ENCODE assay signal across 10 cellular contexts in genomic region chr6:44255848-44256247, GRCh38. TPM values are rescaled to one million over a fixed set of nuclear protein-coding genes. Genes with fewer than 3 reads are reported as not detected.
DNase-seq lines count a peak whose midpoint lies in the region; ATAC-seq and TF ChIP-seq lines count a peak whose summit lies in the region.
"Had no signal": no experiment of that assay in that cellular context is flagged by ENCODE, and none has a peak within 500 bp of the region (broad histone marks: within the 10 kb centered on the region; RNA-seq: fewer than 3 reads in every experiment).

No MANE protein-coding gene starts in this region.

- peaks cover 7% of the 10 kb centered on the region for H3K79me1 ChIP-seq in mesendoderm (ENCODE audit: low read length)

- H3K9me3 ChIP-seq in AG04450 (ENCODE audit: control insufficient read depth, insufficient read depth, low read length), result no peaks in the 10 kb centered on the region; the same call in 1 of the 2 replicates
- H3K9me3 ChIP-seq: neutrophil, SJSA1 had no signal

- POLR2A ChIA-PET in AG04450 (lab: Yijun Ruan, JAX), result interaction anchor here (3.6 kb wide), 1 partner anchor 9 kb away, joined by 107 read pairs; the partner anchor contains the start of gene HSP90AB1

- DNase-seq in AG04450 (ENCODE audit: low read depth, low spot score) (no peak), astrocyte of the spinal cord (ENCODE audit: low read depth, low spot score) (no peak), mesendoderm (no peak), NCI-H2107 treated with DMSO at 0.1 percent for 48 hours (lab: John Stamatoyannopoulos, UW; ENCODE audit: unreplicated experiment) (no peak), NCI-H2107 (lab: John Stamatoyannopoulos, UW) (no peak)

- H3K27ac ChIP-seq in AG04450 (ENCODE audit: low read depth, low read length), result no peak overlapping the region
- no peak overlapping the region for H3K27ac ChIP-seq in mesendoderm (ENCODE audit: low read depth, low read length)
- H3K27ac ChIP-seq: SJSA1 had no signal

- H3K4ac ChIP-seq in mesendoderm (ENCODE audit: low read depth, low read length), result no peak overlapping the region

- in situ Hi-C loops in astrocyte of the spinal cord (cut with HindIII; ENCODE audit: low sequenced_read_pairs), result no loop called here

- peak overlapping the region; percentile 97 for H3K56ac ChIP-seq in mesendoderm (ENCODE audit: low read length)

- TF ChIP-seq CTCF in AG04450 (IDR thresholded peaks at IDR 0.05; ENCODE audit: low read depth, low read length) (no peak), astrocyte of the spinal cord (IDR thresholded peaks at IDR 0.05; ENCODE audit: low read depth, low read length) (no peak)

- H3K79me2 ChIP-seq in mesendoderm (ENCODE audit: control insufficient read depth, insufficient read depth, low read length), result peaks cover 14% of the 10 kb centered on the region

- no peak overlapping the region for H2BK120ac ChIP-seq in mesendoderm (ENCODE audit: low read depth, low read length)

- H3K27me3 ChIP-seq in AG04450 (ENCODE audit: control insufficient read depth, insufficient read depth, low read length), result no peaks in the 10 kb centered on the region
- H3K27me3 ChIP-seq in mesendoderm (ENCODE audit: insufficient read depth, low read length, poor library complexity), result no peaks in the 10 kb centered on the region
- H3K27me3 ChIP-seq: SJSA1 had no signal

- H4K5ac ChIP-seq in mesendoderm (ENCODE audit: low read length), result no peak overlapping the region

- peaks cover 24% of the 10 kb centered on the region for H3K36me3 ChIP-seq in mesendoderm (ENCODE audit: control insufficient read depth, insufficient read depth, low read length)

- no peak overlapping the region for H2AK5ac ChIP-seq in mesendoderm (ENCODE audit: low read length)

- ATAC-seq in GM18511 (IDR thresholded peaks at IDR 0.05; ENCODE audit: unreplicated experiment) (no peak), HG03135 (IDR thresholded peaks at IDR 0.05; ENCODE audit: unreplicated experiment) (no peak)

- peaks cover 7% of the 10 kb centered on the region for H3K36me3 Mint-ChIP-seq in IgD-negative memory B cell

- H4K8ac ChIP-seq in mesendoderm (ENCODE audit: low read depth, low read length), result no peak overlapping the region

- no peak overlapping the region for H2BK15ac ChIP-seq in mesendoderm (replicated peaks; ENCODE audit: low read depth)

- H2BK5ac ChIP-seq in mesendoderm (ENCODE audit: low read length), result no peak overlapping the region

- no peak overlapping the region for H3K18ac ChIP-seq in mesendoderm (ENCODE audit: low read length)

- H3K4me3 Mint-ChIP-seq in IgD-negative memory B cell, result peak overlapping the region; percentile 87 to 95 (median 92)

- peak overlapping the region; percentile 88 to 98 (median 93) for H3K27ac Mint-ChIP-seq in IgD-negative memory B cell

- peaks cover 3% of the 10 kb centered on the region for H3K27me3 Mint-ChIP-seq in IgD-negative memory B cell

- H3K4me1 Mint-ChIP-seq in IgD-negative memory B cell, result peaks cover 43 to 67% (median 49%) of the 10 kb centered on the region in 3 donors

- peak overlapping the region; percentile 95 for H3K9ac ChIP-seq in mesendoderm (ENCODE audit: low read length)

- peak overlapping the region; percentile 93 for H3K4me2 ChIP-seq in mesendoderm (ENCODE audit: low read length)

- no peak overlapping the region for H3K23ac ChIP-seq in mesendoderm (ENCODE audit: low read length)

- CTCF ChIA-PET in AG04450 (lab: Charles Lee), result interaction anchor here (0.8 to 3.0 kb wide), 4 partner anchors 11 to 33 kb away, joined by 3 to 18 read pairs (median 5); partner anchors contain the start of genes NFKBIE and SLC29A1

- H3K4me1 ChIP-seq in mesendoderm (ENCODE audit: control insufficient read depth, low read depth, low read length), result no peaks in the 10 kb centered on the region

- no peaks in the 10 kb centered on the region for H3K9me3 Mint-ChIP-seq in IgD-negative memory B cell

- peak overlapping the region; percentile 95 for H3K4me3 ChIP-seq in AG04450 (ENCODE audit: low read depth, low read length)
- H3K4me3 ChIP-seq in astrocyte of the spinal cord (ENCODE audit: low read depth, low read length), result peak overlapping the region; percentile 85
- H3K4me3 ChIP-seq in mesendoderm (ENCODE audit: low read length), result no peak overlapping the region

- WGBS in mesendoderm (ENCODE audit: extremely low coverage, insufficient coverage, low lambda C conversion rate), result no CpG with 5 or more reads among the region's 2 CpGs

RNA-seq across cellular contexts. Expression of gene SLC35B2, which starts 1.5 kb away (rescaled TPM):
- polyA plus RNA-seq in AG04450 (2011; rRNA removed) (83.5 and 107 TPM in 2 replicates), IgD-negative memory B cell (42.6 TPM)
- 55.7 and 76.1 TPM in 2 replicates for polyA minus RNA-seq in AG04450 (2011; rRNA and poly(A)+ RNA removed)
- 18.8 TPM for polyA plus RNA-seq in mesendoderm (2013, experiment 1 of 2)
- polyA plus RNA-seq in mesendoderm (2013, experiment 2 of 2), result 16.7 TPM

RNA-seq across cellular contexts. Expression of gene HSP90AB1, which starts 8.9 kb away (rescaled TPM):
- 792 and 943 TPM in 2 replicates for polyA plus RNA-seq in AG04450 (2011; rRNA removed)
- polyA minus RNA-seq in AG04450 (2011; rRNA and poly(A)+ RNA removed), result 662 and 748 TPM in 2 replicates
- 435 TPM for polyA plus RNA-seq in IgD-negative memory B cell
- polyA plus RNA-seq in mesendoderm (2013, experiment 1 of 2), result 2,015 TPM
- 2,012 TPM for polyA plus RNA-seq in mesendoderm (2013, experiment 2 of 2)

RNA-seq across cellular contexts. Expression of gene NFKBIE, which starts 9.5 kb away (rescaled TPM):
- polyA plus RNA-seq in AG04450 (2011; rRNA removed) (13.7 and 17.0 TPM in 2 replicates), IgD-negative memory B cell (23.5 TPM)
- polyA minus RNA-seq in AG04450 (2011; rRNA and poly(A)+ RNA removed), result 6.4 and 9.4 TPM in 2 replicates
- 4.8 TPM for polyA plus RNA-seq in mesendoderm (2013, experiment 1 of 2)
- polyA plus RNA-seq in mesendoderm (2013, experiment 2 of 2), result 5.4 TPM

RNA-seq across cellular contexts. Expression of gene TMEM151B, which starts 14.4 kb away (rescaled TPM):
- polyA plus RNA-seq in AG04450 (2011; rRNA removed), result not detected in 2 replicates
- polyA minus RNA-seq in AG04450 (2011; rRNA and poly(A)+ RNA removed), result not detected in 2 replicates
- not detected for polyA plus RNA-seq in IgD-negative memory B cell
- polyA plus RNA-seq in mesendoderm (2013, experiment 1 of 2), result 1.6 TPM
- polyA plus RNA-seq in mesendoderm (2013, experiment 2 of 2), result 1.6 TPM

RNA-seq across cellular contexts. Expression of gene SLC29A1, which starts 32.5 kb away (rescaled TPM):
- polyA plus RNA-seq in AG04450 (2011; rRNA removed), result 13.2 and 14.9 TPM in 2 replicates
- 15.6 and 19.6 TPM in 2 replicates for polyA minus RNA-seq in AG04450 (2011; rRNA and poly(A)+ RNA removed)
- 5.4 TPM for polyA plus RNA-seq in IgD-negative memory B cell
- polyA plus RNA-seq in mesendoderm (2013, experiment 1 of 2), result 76.7 TPM
- polyA plus RNA-seq in mesendoderm (2013, experiment 2 of 2), result 79.0 TPM
